Comparison of ENCODE assay signal across 16 cellular contexts in the genomic region with DNA sequence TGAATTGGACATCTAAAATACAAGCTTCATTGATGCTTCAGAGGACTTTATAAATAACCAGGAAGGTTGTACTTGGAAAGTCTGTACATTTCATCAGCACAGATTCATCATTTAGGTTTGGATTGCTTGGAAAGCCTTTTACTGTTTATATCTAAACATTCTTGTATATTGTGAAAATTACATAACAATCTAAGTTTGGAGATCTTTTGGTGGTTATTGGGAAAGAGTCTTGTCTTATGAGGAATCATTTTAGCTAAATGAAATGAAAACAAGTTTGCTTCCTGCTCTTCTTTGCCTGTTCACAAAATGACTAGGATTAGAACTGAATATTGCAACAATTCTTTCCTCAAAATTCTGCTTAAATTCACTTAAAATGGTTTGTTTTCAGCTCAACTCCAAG.
DNase-seq lines count a peak whose midpoint lies in the region; ATAC-seq, FAIRE-seq and TF ChIP-seq lines count a peak whose summit lies in the region.
"Had no signal": no experiment of that assay in that cellular context is flagged by ENCODE, and none has a peak within 500 bp of the region (broad histone marks: within the 10 kb centered on the region; RNA-seq: fewer than 3 reads in every experiment).

No MANE protein-coding gene starts in this region.

- no peak overlapping the region for H3K23ac ChIP-seq in IMR-90 (ENCODE audit: low read depth, low read length)

- CTCF ChIA-PET in IMR-90 (lab: Yijun Ruan, JAX): no interaction called here

- no peak overlapping the region for H3K4ac ChIP-seq in IMR-90 (ENCODE audit: low read depth, low read length)

- H2AK5ac ChIP-seq in IMR-90 (ENCODE audit: low read depth, low read length): no peak overlapping the region

- dilution Hi-C loops in IMR-90 (cut with HindIII; ENCODE audit: low sequenced_read_pairs, unreplicated experiment): no loop called here

- 0 out of 2 replicates have a peak, but pooled peaks cover 2% of the 10 kb centered on the region for H3K9me1 ChIP-seq in IMR-90 (ENCODE audit: insufficient read depth, low read length)

- H3K4me3 Mint-ChIP-seq in endothelial cell (ENCODE audit: unreplicated experiment) (peak overlapping the region; percentile 13), mesothelial cell of epicardium (no peak overlapping the region)
- H3K4me3 Mint-ChIP-seq: CD14-positive monocyte; CD8-positive, alpha-beta T cell had no signal

- no peaks in the 10 kb centered on the region for H4K20me1 ChIP-seq in IMR-90 (ENCODE audit: insufficient read depth, low read length)

- no peak overlapping the region for H3K9ac ChIP-seq in IMR-90 (ENCODE audit: low read depth, low read length)
- H3K9ac ChIP-seq: GM23248 had no signal

- DNase-seq in D721Med (ENCODE audit: insufficient read length, low spot score): no peak
- peak; percentile 58 for DNase-seq in IMR-90
- DNase-seq in endothelial cell (ENCODE audit: low spot score): no peak
- no peak for DNase-seq in mesothelial cell of epicardium (ENCODE audit: low spot score in 2 of 2, unreplicated experiment in 2 of 2)
- DNase-seq in NCI-H1694 (lab: John Stamatoyannopoulos, UW): no peak
- DNase-seq in dorsolateral prefrontal cortex: no peak
- no peak for DNase-seq in OCI-M2 (lab: John Stamatoyannopoulos, UW; ENCODE audit: unreplicated experiment)
- DNase-seq: CD8-positive, alpha-beta T cell; COR-L47; DMS53; GF-D8; GM23248; H7 had no signal

- no peak overlapping the region for H3K4me3 ChIP-seq in IMR-90 (ENCODE audit: insufficient read depth, low read depth, low read length)
- H3K4me3 ChIP-seq in dorsolateral prefrontal cortex: no peak overlapping the region
- H3K4me3 ChIP-seq: GM23248 had no signal

- H2AK9ac ChIP-seq in IMR-90 (replicated peaks; ENCODE audit: low read depth, low read length, poor library complexity): no peak overlapping the region

- no peak overlapping the region for H2BK5ac ChIP-seq in IMR-90 (ENCODE audit: low read depth, low read length, poor library complexity, severe bottlenecking)

- H3K27me3 ChIP-seq in IMR-90 (ENCODE audit: control insufficient read depth, insufficient read depth, low read length) (no peaks in the 10 kb centered on the region), dorsolateral prefrontal cortex (no peaks in the 10 kb centered on the region)

- H2BK15ac ChIP-seq in IMR-90 (ENCODE audit: low read depth, low read length): no peak overlapping the region

- H3K9me3 ChIP-seq in IMR-90 (ENCODE audit: control insufficient read depth, insufficient read depth, low read length): no peaks in the 10 kb centered on the region

- H3K79me1 ChIP-seq in IMR-90 (ENCODE audit: low read depth in 1 of 2, low read length in 2 of 2): peaks cover 6 to 22% of the 10 kb centered on the region in 2 experiments; a peak in 3 of 4 replicates

- H3K27me3 Mint-ChIP-seq in endothelial cell (ENCODE audit: unreplicated experiment) (peaks cover under 1% of the 10 kb centered on the region), mesothelial cell of epicardium (ENCODE audit: low read depth) (no peaks in the 10 kb centered on the region)

- no peak overlapping the region for H4K91ac ChIP-seq in IMR-90 (ENCODE audit: insufficient read depth, low read depth, low read length)

- H3K27ac Mint-ChIP-seq in endothelial cell (ENCODE audit: unreplicated experiment): no peak overlapping the region
- H3K27ac Mint-ChIP-seq in mesothelial cell of epicardium: peak overlapping the region; percentile 31
- H3K27ac Mint-ChIP-seq: CD14-positive monocyte; CD8-positive, alpha-beta T cell had no signal

- no peak overlapping the region for H2BK20ac ChIP-seq in IMR-90 (ENCODE audit: low read depth, low read length)

- no peak overlapping the region for H3K18ac ChIP-seq in IMR-90 (ENCODE audit: low read depth, low read length)

- POLR2A ChIA-PET in IMR-90 (lab: Charles Lee; ENCODE audit: unreplicated experiment): no interaction called here

- no peak overlapping the region for H3K14ac ChIP-seq in IMR-90 (replicated peaks; ENCODE audit: low read depth, low read length)

- H4K8ac ChIP-seq in IMR-90 (ENCODE audit: low read depth in 2 of 2, low read length in 2 of 2): no peak overlapping the region

- peaks cover 10% of the 10 kb centered on the region for H3K4me1 ChIP-seq in IMR-90 (ENCODE audit: control insufficient read depth, insufficient read depth, low read length)

- no peak overlapping the region for H2BK120ac ChIP-seq in IMR-90 (ENCODE audit: low read depth, low read length)

- in situ Hi-C loops in IMR-90 (cut with MboI; ENCODE audit: low sequenced_read_pairs): no loop called here

- no peak overlapping the region for H3K4me2 ChIP-seq in IMR-90 (ENCODE audit: low read depth, low read length)

- H3K36me3 Mint-ChIP-seq in endothelial cell (ENCODE audit: low read depth, unreplicated experiment): peaks cover 37% of the 10 kb centered on the region
- H3K36me3 Mint-ChIP-seq in mesothelial cell of epicardium: peaks cover 48% of the 10 kb centered on the region

- TF ChIP-seq POLR2A in IMR-90 (IDR thresholded peaks at IDR 0.05; ENCODE audit: low read depth, low read length): no peak

- TF ChIP-seq CTCF in D721Med (IDR thresholded peaks at IDR 0.05; ENCODE audit: insufficient read depth, missing control alignments): no peak
- no peak for TF ChIP-seq CTCF in IMR-90 (conservative IDR thresholded peaks at IDR 0.05; ENCODE audit: low read depth, low read length)
- TF ChIP-seq CTCF in endothelial cell (IDR thresholded peaks at IDR 0.05; ENCODE audit: unreplicated experiment): no peak
- no peak for TF ChIP-seq CTCF in mesothelial cell of epicardium (IDR thresholded peaks at IDR 0.05; ENCODE audit: unreplicated experiment)
- no peak for TF ChIP-seq CTCF in dorsolateral prefrontal cortex (IDR thresholded peaks at IDR 0.05 in 54 of 56, conservative IDR thresholded peaks at IDR 0.05 in 2 of 56; ENCODE audit: low read depth in 1 of 56, partially characterized antibody in 56 of 56)

- peak; percentile 21; the same call in 1 of the 2 replicates for ATAC-seq in IMR-90 (ENCODE audit: low read depth)
- ATAC-seq: CD8-positive, alpha-beta T cell; HepG2 had no signal

- H4K5ac ChIP-seq in IMR-90 (ENCODE audit: low read depth, low read length): no peak overlapping the region

- no TSS peak for BruUV-seq in IMR-90 (replicated peaks; lab: Mats Ljungman, UMichigan)

- intact Hi-C loops in IMR-90 (cut with micrococcal nuclease) (no loop called here), dorsolateral prefrontal cortex (cut with DNase I) (no loop called here)

- peaks cover 4% of the 10 kb centered on the region for H3K36me3 ChIP-seq in IMR-90 (ENCODE audit: control insufficient read depth, insufficient read depth, low read length)

- H3K56ac ChIP-seq in IMR-90 (ENCODE audit: extremely low read depth, insufficient read depth, low read length): no peak overlapping the region

- H3K4me1 Mint-ChIP-seq in endothelial cell (ENCODE audit: unreplicated experiment): no peaks in the 10 kb centered on the region
- H3K4me1 Mint-ChIP-seq in mesothelial cell of epicardium: no peaks in the 10 kb centered on the region
- H3K4me1 Mint-ChIP-seq: CD14-positive monocyte had no signal

- peak; percentile 46 for FAIRE-seq in D721Med (lab: Jason Lieb, UNC)
- FAIRE-seq: HepG2, HTR-8/SVneo had no signal

- H2AFZ ChIP-seq in IMR-90 (replicated peaks; ENCODE audit: low read length, poor library complexity): no peak overlapping the region
- H2AFZ ChIP-seq: GM23248 had no signal

- no peak overlapping the region for H3K27ac ChIP-seq in IMR-90 (ENCODE audit: insufficient read depth, low read length)
- peak overlapping the region in 1 of 59 donors; percentile 9 for H3K27ac ChIP-seq in dorsolateral prefrontal cortex
- H3K27ac ChIP-seq: GM23248 had no signal

- no peak for TF ChIP-seq RAD21 in IMR-90 (IDR thresholded peaks at IDR 0.05; ENCODE audit: low read length)

- no peaks in the 10 kb centered on the region for H3K9me3 Mint-ChIP-seq in endothelial cell (ENCODE audit: unreplicated experiment)
- no peaks in the 10 kb centered on the region for H3K9me3 Mint-ChIP-seq in mesothelial cell of epicardium
- H3K9me3 Mint-ChIP-seq: CD14-positive monocyte; CD8-positive, alpha-beta T cell had no signal

TF ChIP-seq in IMR-90, 13 proteins besides CTCF, POLR2A, EP300 and RAD21:
- TF ChIP-seq BHLHE40 (IDR thresholded peaks at IDR 0.05; ENCODE audit: low read depth, low read length) (no peak), CHD1 (IDR thresholded peaks at IDR 0.05; ENCODE audit: low read depth, low read length) (no peak), NFE2L2 (IDR thresholded peaks at IDR 0.05; ENCODE audit: low read depth, low read length) (no peak), RFX5 (IDR thresholded peaks at IDR 0.05; ENCODE audit: low read depth, low read length) (no peak), MXI1 (IDR thresholded peaks at IDR 0.05; ENCODE audit: borderline replicate concordance, low read depth, low read length) (no peak), MAFK (IDR thresholded peaks at IDR 0.05; ENCODE audit: low read depth, low read length) (no peak), MAZ (IDR thresholded peaks at IDR 0.05; ENCODE audit: borderline replicate concordance, low read depth, low read length) (no peak), CEBPB (IDR thresholded peaks at IDR 0.05; ENCODE audit: low read depth, low read length) (no peak; the same call in 1 of the 2 replicates), SMC3 (IDR thresholded peaks at IDR 0.05; ENCODE audit: low read depth, low read length) (no peak), FOS (IDR thresholded peaks at IDR 0.05; ENCODE audit: low read depth, low read length) (no peak), RCOR1 (IDR thresholded peaks at IDR 0.05; ENCODE audit: insufficient replicate concordance, low read length) (no peak)
- TF ChIP-seq, protein P1, sequence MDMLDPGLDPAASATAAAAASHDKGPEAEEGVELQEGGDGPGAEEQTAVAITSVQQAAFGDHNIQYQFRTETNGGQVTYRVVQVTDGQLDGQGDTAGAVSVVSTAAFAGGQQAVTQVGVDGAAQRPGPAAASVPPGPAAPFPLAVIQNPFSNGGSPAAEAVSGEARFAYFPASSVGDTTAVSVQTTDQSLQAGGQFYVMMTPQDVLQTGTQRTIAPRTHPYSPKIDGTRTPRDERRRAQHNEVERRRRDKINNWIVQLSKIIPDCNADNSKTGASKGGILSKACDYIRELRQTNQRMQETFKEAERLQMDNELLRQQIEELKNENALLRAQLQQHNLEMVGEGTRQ (IDR thresholded peaks at IDR 0.05; ENCODE audit: low read depth, low read length): no peak
- TF ChIP-seq, protein P2, sequence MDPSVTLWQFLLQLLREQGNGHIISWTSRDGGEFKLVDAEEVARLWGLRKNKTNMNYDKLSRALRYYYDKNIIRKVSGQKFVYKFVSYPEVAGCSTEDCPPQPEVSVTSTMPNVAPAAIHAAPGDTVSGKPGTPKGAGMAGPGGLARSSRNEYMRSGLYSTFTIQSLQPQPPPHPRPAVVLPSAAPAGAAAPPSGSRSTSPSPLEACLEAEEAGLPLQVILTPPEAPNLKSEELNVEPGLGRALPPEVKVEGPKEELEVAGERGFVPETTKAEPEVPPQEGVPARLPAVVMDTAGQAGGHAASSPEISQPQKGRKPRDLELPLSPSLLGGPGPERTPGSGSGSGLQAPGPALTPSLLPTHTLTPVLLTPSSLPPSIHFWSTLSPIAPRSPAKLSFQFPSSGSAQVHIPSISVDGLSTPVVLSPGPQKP (IDR thresholded peaks at IDR 0.05; ENCODE audit: borderline replicate concordance, low read depth, low read length): no peak
